Comparison of ENCODE assay signal across 22 cellular contexts in genomic region chr7:46812047-46812672, GRCh38.
DNase-seq lines count a peak whose midpoint lies in the region.
"Had no signal": no experiment of that assay in that cellular context is flagged by ENCODE, and none has a peak within 500 bp of the region (broad histone marks: within the 10 kb centered on the region; RNA-seq: fewer than 3 reads in every experiment).

No MANE protein-coding gene starts in this region.

- H3K27ac ChIP-seq in GM23248, result peak overlapping the region; percentile 85
- H3K27ac ChIP-seq: RWPE1 had no signal

- H3F3A ChIP-seq in GM23248 (ENCODE audit: insufficient read depth), result peaks cover 31% of the 10 kb centered on the region

- no peaks in the 10 kb centered on the region for H3K27me3 ChIP-seq in GM23248 (replicated peaks; ENCODE audit: insufficient read depth)
- H3K27me3 ChIP-seq: foreskin keratinocyte had no signal

- no peaks in the 10 kb centered on the region for H3K9me3 ChIP-seq in GM23248 (ENCODE audit: low read depth)

- intact Hi-C loops in activated T-helper 2 cell treated with anti-CD3 and anti-CD28 coated beads, Interferon-gamma antibody, Interleukin-2, Interleukin-4, amounts not matched to agents 10 μg/mL and 5 μg/mL and 100 μg/mL, durations not matched to agents 14 hours and 24 hours and 36 hours (cut with micrococcal nuclease), result no loop called here

- H3K4me2 ChIP-seq in GM23248 (ENCODE audit: unreplicated experiment), result peak overlapping the region; percentile 39

- H2AFZ ChIP-seq in GM23248, result peak overlapping the region; percentile 45

- H3K27me3 Mint-ChIP-seq in activated T-helper 2 cell treated with anti-CD3 and anti-CD28 coated beads, Interferon-gamma antibody, Interleukin-2, Interleukin-4, amounts not matched to agents 10 μg/mL and 5 μg/mL and 100 μg/mL, durations not matched to agents 14 hours and 24 hours and 36 hours (ENCODE audit: low read depth), result no peaks in the 10 kb centered on the region
- H3K27me3 Mint-ChIP-seq: activated naive CD8-positive, alpha-beta T cell treated with anti-CD3 and anti-CD28 coated beads, Interleukin-2, amount 10 ng/mL, durations not matched to agents 7 days and 5 days; activated T-helper 17 cell treated with anti-CD3 and anti-CD28 coated beads, Interleukin-2, amount 50 U/mL, for 72 hours; CD4-positive, alpha-beta T cell had no signal

- in situ Hi-C loops in GM23248 (cut with MboI), result no loop called here

- H4K20me1 ChIP-seq in GM23248 (ENCODE audit: insufficient read depth), result no peaks in the 10 kb centered on the region

- no peaks in the 10 kb centered on the region for H3K4me1 Mint-ChIP-seq in activated T-helper 2 cell treated with anti-CD3 and anti-CD28 coated beads, Interferon-gamma antibody, Interleukin-2, Interleukin-4, amounts not matched to agents 10 μg/mL and 5 μg/mL and 100 μg/mL, durations not matched to agents 14 hours and 24 hours and 36 hours (ENCODE audit: low read depth)
- H3K4me1 Mint-ChIP-seq: activated naive CD8-positive, alpha-beta T cell treated with anti-CD3 and anti-CD28 coated beads, Interleukin-2, amount 10 ng/mL, durations not matched to agents 7 days and 5 days; activated T-helper 17 cell treated with anti-CD3 and anti-CD28 coated beads, Interleukin-2, amount 50 U/mL, for 72 hours had no signal

- 23 to 24% methylated on average over 8 of the region's 8 CpGs for WGBS in GM23248 (ENCODE audit: low coverage in 1 of 2, low lambda C conversion rate in 2 of 2, missing lambda C conversion rate in 2 of 2), 2 experiments

- H3K27ac Mint-ChIP-seq in activated T-helper 2 cell treated with anti-CD3 and anti-CD28 coated beads, Interferon-gamma antibody, Interleukin-2, Interleukin-4, amounts not matched to agents 10 μg/mL and 5 μg/mL and 100 μg/mL, durations not matched to agents 14 hours and 24 hours and 36 hours, result no peak overlapping the region
- H3K27ac Mint-ChIP-seq: activated naive CD8-positive, alpha-beta T cell treated with anti-CD3 and anti-CD28 coated beads, Interleukin-2, amount 10 ng/mL, durations not matched to agents 7 days and 5 days; activated T-helper 17 cell treated with anti-CD3 and anti-CD28 coated beads, Interleukin-2, amount 50 U/mL, for 72 hours; CD4-positive, alpha-beta T cell had no signal

- H3K9ac ChIP-seq in GM23248, result peak overlapping the region; percentile 53

- H3K79me2 ChIP-seq in GM23248 (ENCODE audit: insufficient read depth), result no peaks in the 10 kb centered on the region

- H3K36me3 ChIP-seq in GM23248 (ENCODE audit: low read depth), result no peaks in the 10 kb centered on the region

- no peak overlapping the region for H3K4me3 Mint-ChIP-seq in activated T-helper 2 cell treated with anti-CD3 and anti-CD28 coated beads, Interferon-gamma antibody, Interleukin-2, Interleukin-4, amounts not matched to agents 10 μg/mL and 5 μg/mL and 100 μg/mL, durations not matched to agents 14 hours and 24 hours and 36 hours (ENCODE audit: low read depth)
- H3K4me3 Mint-ChIP-seq: activated naive CD8-positive, alpha-beta T cell treated with anti-CD3 and anti-CD28 coated beads, Interleukin-2, amount 10 ng/mL, durations not matched to agents 7 days and 5 days; activated T-helper 17 cell treated with anti-CD3 and anti-CD28 coated beads, Interleukin-2, amount 50 U/mL, for 72 hours; CD4-positive, alpha-beta T cell had no signal

- peak overlapping the region; percentile 27; the same call in 1 of the 2 replicates for H3K4me3 ChIP-seq in GM23248
- H3K4me3 ChIP-seq: mucosa of descending colon had no signal

- H3K36me3 Mint-ChIP-seq in activated T-helper 2 cell treated with anti-CD3 and anti-CD28 coated beads, Interferon-gamma antibody, Interleukin-2, Interleukin-4, amounts not matched to agents 10 μg/mL and 5 μg/mL and 100 μg/mL, durations not matched to agents 14 hours and 24 hours and 36 hours (ENCODE audit: low read depth), result no peaks in the 10 kb centered on the region
- H3K36me3 Mint-ChIP-seq: activated naive CD8-positive, alpha-beta T cell treated with anti-CD3 and anti-CD28 coated beads, Interleukin-2, amount 10 ng/mL, durations not matched to agents 7 days and 5 days had no signal

- H3K9me2 ChIP-seq in GM23248 (ENCODE audit: insufficient read depth), result no peaks in the 10 kb centered on the region

- peaks cover 30% of the 10 kb centered on the region for H3K9me3 Mint-ChIP-seq in activated T-helper 2 cell treated with anti-CD3 and anti-CD28 coated beads, Interferon-gamma antibody, Interleukin-2, Interleukin-4, amounts not matched to agents 10 μg/mL and 5 μg/mL and 100 μg/mL, durations not matched to agents 14 hours and 24 hours and 36 hours

- H3K4me1 ChIP-seq in GM23248 (ENCODE audit: insufficient read depth), result peaks cover 35% of the 10 kb centered on the region

- DNase-seq in A172 (ENCODE audit: low spot score), result peak; percentile 15
- DNase-seq in GM23248, result peak; percentile 49
- DNase-seq in fibroblast of peridontal ligament (ENCODE audit: extremely low read depth), result peak; percentile 22
- peak; percentile 78 for DNase-seq in myocyte (ENCODE audit: low read depth)
- no peak for DNase-seq in activated naive CD4-positive, alpha-beta T cell treated with Interleukin-2 at 50 U/mL for 16 hours
- DNase-seq in activated T-helper 2 cell treated with anti-CD3 and anti-CD28 coated beads, Interferon-gamma antibody, Interleukin-2, Interleukin-4, amounts not matched to agents 10 μg/mL and 5 μg/mL and 100 μg/mL, durations not matched to agents 14 hours and 24 hours and 36 hours (ENCODE audit: low spot score), result no peak
- no peak for DNase-seq in stimulated activated CD4-positive, alpha-beta T cell treated with anti-CD3 and anti-CD28 coated beads, Interleukin-1b, Interleukin-23, amount 100 ng/mL, for 48 hours
- no peak for DNase-seq in D341Med (ENCODE audit: low spot score)
- DNase-seq: activated CD4-positive, alpha-beta T cell treated with anti-CD3 and anti-CD28 coated beads for 4 hours; activated naive CD8-positive, alpha-beta T cell treated with anti-CD3 and anti-CD28 coated beads, Interleukin-2, amount 10 ng/mL, durations not matched to agents 7 days and 5 days; CD4-positive, alpha-beta T cell; dermis blood vessel endothelial cell; DMS153; GF-D8; NCI-H510A treated with DMSO at 0.1 percent for 48 hours; NK-92 treated with Interleukin-12 subunit alpha and Interleukin-12 subunit beta, amount 100 ng/mL, for 24 hours; stimulated activated CD8-positive, alpha-beta memory T cell treated with anti-CD3 and anti-CD28 coated beads, Interleukin-4, amount 100 ng/mL, for 48 hours; SW 1271 had no signal

Comparison
In these comparisons a context has a peak if more than half of its experiments do, and no peak if none do; other contexts are left out.
1. DNase-seq: peak in A172 (single experiment), GM23248 (single experiment), fibroblast of peridontal ligament (single experiment) and myocyte (single experiment); none in activated naive CD4-positive, alpha-beta T cell treated with Interleukin-2 at 50 U/mL for 16 hours (single experiment), activated T-helper 2 cell treated with anti-CD3 and anti-CD28 coated beads, Interferon-gamma antibody, Interleukin-2, Interleukin-4, amounts not matched to agents 10 μg/mL and 5 μg/mL and 100 μg/mL, durations not matched to agents 14 hours and 24 hours and 36 hours (single experiment), stimulated activated CD4-positive, alpha-beta T cell treated with anti-CD3 and anti-CD28 coated beads, Interleukin-1b, Interleukin-23, amount 100 ng/mL, for 48 hours (single experiment) and D341Med (single experiment).